Comparison of ENCODE assay signal across 17 cellular contexts in the genomic region with DNA sequence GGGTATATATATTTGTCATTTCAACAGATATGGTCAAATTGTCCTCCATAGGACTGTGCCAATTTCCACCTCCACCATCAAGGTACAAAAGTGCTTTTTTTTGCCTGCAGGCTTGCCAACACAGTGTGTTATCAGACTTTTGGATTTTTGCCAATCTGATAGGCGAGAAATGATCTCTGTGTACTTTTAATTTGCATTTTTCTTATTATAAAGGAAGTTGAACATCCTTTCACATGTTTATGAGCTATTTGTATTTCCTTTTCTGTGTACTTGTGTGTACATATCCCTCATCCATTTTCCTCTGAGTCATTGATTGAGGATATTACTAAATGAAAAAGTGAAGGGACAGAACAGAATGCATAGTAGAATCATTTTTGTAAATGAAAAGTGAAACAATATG. TPM values are rescaled to one million over a fixed set of nuclear protein-coding genes. Genes with fewer than 3 reads are reported as not detected.
A peak's percentile ranks its signal among the peaks of the same experiment; 100 is the strongest.
DNase-seq lines count a peak whose midpoint lies in the region; ATAC-seq and TF ChIP-seq lines count a peak whose summit lies in the region.
"Had no signal": no experiment of that assay in that cellular context is flagged by ENCODE, and none has a peak within 500 bp of the region (broad histone marks: within the 10 kb centered on the region; RNA-seq: fewer than 3 reads in every experiment).

No MANE protein-coding gene starts in this region.

- peak; percentile 45 for ATAC-seq in activated T-helper 17 cell treated with anti-CD3 and anti-CD28 coated beads, Interleukin-2, amount 50 U/mL, for 72 hours (replicated peaks)
- ATAC-seq in mucosa of descending colon, result peak; percentile 82
- ATAC-seq in HG03175 (IDR thresholded peaks at IDR 0.05; ENCODE audit: unreplicated experiment), result no peak
- ATAC-seq: heart left ventricle had no signal

- H3K27me3 Mint-ChIP-seq in activated T-helper 17 cell treated with anti-CD3 and anti-CD28 coated beads, Interleukin-2, amount 50 U/mL, for 72 hours, result no peaks in the 10 kb centered on the region
- H3K27me3 Mint-ChIP-seq: activated naive CD4-positive, alpha-beta T cell treated with anti-CD3 and anti-CD28 coated beads, Interleukin-2, amount 50 U/mL, for 24 hours; type B pancreatic cell had no signal

- H3K9me3 ChIP-seq in mucosa of descending colon, result no peaks in the 10 kb centered on the region
- H3K9me3 ChIP-seq: esophagus squamous epithelium, heart left ventricle had no signal

- no peak for TF ChIP-seq CTCF in mucosa of descending colon (IDR thresholded peaks at IDR 0.05)

- no peaks in the 10 kb centered on the region for H3K36me3 Mint-ChIP-seq in activated T-helper 17 cell treated with anti-CD3 and anti-CD28 coated beads, Interleukin-2, amount 50 U/mL, for 72 hours (ENCODE audit: low read depth)
- H3K36me3 Mint-ChIP-seq: activated naive CD4-positive, alpha-beta T cell treated with anti-CD3 and anti-CD28 coated beads, Interleukin-2, amount 50 U/mL, for 24 hours; CD8-positive, alpha-beta memory T cell; type B pancreatic cell had no signal

- no peaks in the 10 kb centered on the region for H3K36me3 ChIP-seq in mucosa of descending colon (ENCODE audit: low read depth)
- H3K36me3 ChIP-seq: esophagus squamous epithelium, heart left ventricle, WERI-Rb-1 had no signal

- peak overlapping the region; percentile 7 for H3K4me3 Mint-ChIP-seq in activated T-helper 17 cell treated with anti-CD3 and anti-CD28 coated beads, Interleukin-2, amount 50 U/mL, for 72 hours
- H3K4me3 Mint-ChIP-seq: activated naive CD4-positive, alpha-beta T cell treated with anti-CD3 and anti-CD28 coated beads, Interleukin-2, amount 50 U/mL, for 24 hours; CD8-positive, alpha-beta memory T cell; type B pancreatic cell had no signal

- DNase-seq in SIG-M5 treated with dmso at 0.1 percent for 504 hours (lab: John Stamatoyannopoulos, UW; ENCODE audit: unreplicated experiment) (peak; percentile 45), SIG-M5 (lab: John Stamatoyannopoulos, UW) (no peak), NCI-H1105 (lab: John Stamatoyannopoulos, UW) (peak; percentile 39), mucosa of descending colon (peak in 1 of 3 donors; percentile 40), medulla oblongata (ENCODE audit: extremely low spot score) (no peak)
- no peak for DNase-seq in activated CD4-positive, alpha-beta T cell treated with anti-CD3 and anti-CD28 coated beads, Interleukin-2, amount 50 U/mL, for 48 hours
- DNase-seq: activated CD8-positive, alpha-beta memory T cell treated with anti-CD3 and anti-CD28 coated beads, Interleukin-2, amount 50 U/mL, for 48 hours; CD8-positive, alpha-beta memory T cell; esophagus squamous epithelium; heart left ventricle; NCI-H510A; OCI-M1; WERI-Rb-1 had no signal

- H3K27ac Mint-ChIP-seq in activated T-helper 17 cell treated with anti-CD3 and anti-CD28 coated beads, Interleukin-2, amount 50 U/mL, for 72 hours, result no peak overlapping the region
- H3K27ac Mint-ChIP-seq: activated naive CD4-positive, alpha-beta T cell treated with anti-CD3 and anti-CD28 coated beads, Interleukin-2, amount 50 U/mL, for 24 hours; type B pancreatic cell had no signal

- H3K4me1 Mint-ChIP-seq in activated T-helper 17 cell treated with anti-CD3 and anti-CD28 coated beads, Interleukin-2, amount 50 U/mL, for 72 hours, result peaks cover 18% of the 10 kb centered on the region

- intact Hi-C loops in mucosa of descending colon (cut with DNase I, micrococcal nuclease), result loop anchor here in 1 of 2 donors (10.0 kb wide), 1 partner anchor 104 kb away; no protein-coding TSS in a partner anchor

- H3K9me3 Mint-ChIP-seq in activated T-helper 17 cell treated with anti-CD3 and anti-CD28 coated beads, Interleukin-2, amount 50 U/mL, for 72 hours, result no peaks in the 10 kb centered on the region
- H3K9me3 Mint-ChIP-seq: activated naive CD4-positive, alpha-beta T cell treated with anti-CD3 and anti-CD28 coated beads, Interleukin-2, amount 50 U/mL, for 24 hours; CD8-positive, alpha-beta memory T cell; type B pancreatic cell had no signal

- H3K4me1 ChIP-seq in mucosa of descending colon (ENCODE audit: low read depth), result peaks cover 5% of the 10 kb centered on the region

- no peak overlapping the region for H3K4me3 ChIP-seq in mucosa of descending colon
- H3K4me3 ChIP-seq: esophagus squamous epithelium, heart left ventricle had no signal

RNA-seq across cellular contexts. Expression of a gene that starts 39.0 kb away (rescaled TPM):
- total RNA-seq in activated T-helper 17 cell treated with anti-CD3 and anti-CD28 coated beads, Interleukin-2, amount 50 U/mL, for 72 hours, result 10 to 100 TPM; 68.3 to 77.1 TPM
- 10 to 100 TPM; 33.2 to 35.1 (median 33.4) TPM for total RNA-seq in mucosa of descending colon

Comparison
In these comparisons a context has a peak if more than half of its experiments do, and no peak if none do; other contexts are left out.
1. DNase-seq: peak in SIG-M5 treated with dmso at 0.1 percent for 504 hours (single experiment) and NCI-H1105 (single experiment); none in SIG-M5 (single experiment), medulla oblongata (single experiment) and activated CD4-positive, alpha-beta T cell treated with anti-CD3 and anti-CD28 coated beads, Interleukin-2, amount 50 U/mL, for 48 hours (0 of 2).